In the genomic region with DNA sequence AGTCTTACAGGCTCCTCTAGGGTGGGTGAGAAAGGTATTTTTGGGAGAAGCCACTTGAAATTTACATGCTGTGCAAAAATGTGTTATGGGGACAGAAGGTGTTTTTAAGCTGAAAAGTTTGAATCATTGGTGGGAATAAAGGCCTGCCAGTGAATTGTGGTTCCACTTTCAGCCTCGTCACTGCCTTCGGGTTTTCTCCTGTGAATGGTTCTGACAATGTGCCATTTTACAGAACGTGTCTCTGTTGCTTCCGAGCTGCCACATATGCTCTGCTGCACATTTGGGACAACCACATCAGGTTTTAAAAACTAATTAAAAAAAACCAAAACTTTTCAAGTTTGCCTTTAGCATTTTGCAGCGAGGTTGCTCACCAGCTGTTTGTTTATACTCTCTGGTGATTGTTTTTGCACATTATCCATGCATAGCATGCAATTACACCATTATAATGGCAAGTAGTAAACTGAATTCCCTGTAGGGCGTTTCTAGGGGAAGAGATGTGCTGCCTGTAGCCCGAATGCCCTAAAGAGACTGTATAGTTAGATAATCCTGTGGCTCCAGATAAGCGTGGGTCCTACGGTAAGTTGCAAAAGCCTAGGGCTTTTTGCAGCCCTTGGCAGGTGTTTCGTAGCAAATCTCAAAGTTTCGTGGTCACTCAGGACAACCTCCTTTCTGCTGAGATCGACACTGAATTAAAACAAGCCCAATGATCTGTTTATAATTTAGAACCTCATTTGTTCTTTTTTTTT, we compare ENCODE assay signal across 17 cellular contexts. TPM values are rescaled to one million over a fixed set of nuclear protein-coding genes. Genes with fewer than 3 reads are reported as not detected.
DNase-seq lines count a peak whose midpoint lies in the region; ATAC-seq, FAIRE-seq and TF ChIP-seq lines count a peak whose summit lies in the region.
"Had no signal": no experiment of that assay in that cellular context is flagged by ENCODE, and none has a peak within 500 bp of the region (broad histone marks: within the 10 kb centered on the region; RNA-seq: fewer than 3 reads in every experiment).

No MANE protein-coding gene starts in this region.

- ATAC-seq in WTC11: no peak; the same call in 1 of the 2 replicates

- H3K36me3 Mint-ChIP-seq in WTC11: no peaks in the 10 kb centered on the region

- DNase-seq in NCI-H1694 treated with DMSO at 0.1 percent for 48 hours (lab: John Stamatoyannopoulos, UW) (peak; percentile 60), WTC11 (ENCODE audit: low spot score) (no peak), occipital lobe (lab: John Stamatoyannopoulos, UW) (peak; percentile 26), frontal cortex (ENCODE audit: low spot score in 2 of 2) (no peak), breast epithelium (ENCODE audit: low spot score in 2 of 2) (no peak), glomerular visceral epithelial cell (ENCODE audit: extremely low spot score) (no peak)
- DNase-seq: ACHN; CD4-positive, alpha-beta T cell; EL; H9; NCI-H146; NCI-H226; NCI-H524 treated with DMSO at 0.1 percent for 48 hours; SIG-M5 had no signal

- CTCF ChIA-PET in WTC11 (lab: Charles Lee): no interaction called here

- TF ChIP-seq POLR2A in breast epithelium (IDR thresholded peaks at IDR 0.05): no peak

- no peaks in the 10 kb centered on the region for H3K9me3 ChIP-seq in breast epithelium

- TF ChIP-seq CTCF in KMS-11 (conservative IDR thresholded peaks at IDR 0.05; ENCODE audit: low read depth, low read length) (no peak), WTC11 (IDR thresholded peaks at IDR 0.05) (no peak), breast epithelium (IDR thresholded peaks at IDR 0.05) (no peak)

- H3K79me2 ChIP-seq in KMS-11 (ENCODE audit: insufficient read depth, low read depth): peaks cover 29% of the 10 kb centered on the region

- no peak overlapping the region for H3K4me3 Mint-ChIP-seq in WTC11
- H3K4me3 Mint-ChIP-seq: B cell; CD4-positive, alpha-beta T cell; H9 had no signal

- H3K4me1 Mint-ChIP-seq in WTC11: no peaks in the 10 kb centered on the region
- H3K4me1 Mint-ChIP-seq: H9 had no signal

- H3K27me3 ChIP-seq in KMS-11 (ENCODE audit: insufficient read depth, low read depth) (no peaks in the 10 kb centered on the region), breast epithelium (no peaks in the 10 kb centered on the region)

- H3K27ac ChIP-seq in KMS-11 (peak overlapping the region; percentile 88), breast epithelium (no peak overlapping the region)

- 0 out of 2 replicates have a peak overlapping the region, but pooled peaks have one; percentile 74 for H3K27ac Mint-ChIP-seq in WTC11
- H3K27ac Mint-ChIP-seq: B cell; CD4-positive, alpha-beta T cell; H9 had no signal

- intact Hi-C loops in breast epithelium (cut with DNase I; ENCODE audit: low total_unique reads): no loop called here

- POLR2A ChIA-PET in WTC11 (lab: Charles Lee): no interaction called here

- H3K27me3 Mint-ChIP-seq in WTC11 (ENCODE audit: low read depth): peaks cover 3% of the 10 kb centered on the region; the same call in 1 of the 2 replicates
- H3K27me3 Mint-ChIP-seq: B cell; CD4-positive, alpha-beta T cell had no signal

- H3K9me3 Mint-ChIP-seq in WTC11: no peaks in the 10 kb centered on the region
- H3K9me3 Mint-ChIP-seq: CD4-positive, alpha-beta T cell; H9 had no signal

- no peak overlapping the region for H3K4me3 ChIP-seq in KMS-11 (IDR thresholded peaks at IDR 0.05; ENCODE audit: insufficient read depth, low read depth, low read length)
- no peak overlapping the region for H3K4me3 ChIP-seq in breast epithelium

- peak overlapping the region; percentile 51; the same call in 1 of the 2 replicates for H2AFZ ChIP-seq in KMS-11 (ENCODE audit: low read depth)

- peak overlapping the region; percentile 31; the same call in 1 of the 2 replicates for H3K9ac ChIP-seq in KMS-11

- no peak for FAIRE-seq in frontal cortex (lab: Jason Lieb, UNC)
- FAIRE-seq: GM19239 had no signal

- H3K36me3 ChIP-seq in KMS-11 (ENCODE audit: insufficient read depth) (no peaks in the 10 kb centered on the region), breast epithelium (no peaks in the 10 kb centered on the region)

- peaks cover 84% of the 10 kb centered on the region for H3K4me1 ChIP-seq in KMS-11 (ENCODE audit: low read depth, poor library complexity, severe bottlenecking)
- H3K4me1 ChIP-seq in breast epithelium: no peaks in the 10 kb centered on the region

- peak overlapping the region; percentile 78 for H3K4me2 ChIP-seq in KMS-11

- H4K20me1 ChIP-seq in KMS-11 (ENCODE audit: insufficient read depth): no peaks in the 10 kb centered on the region

TF ChIP-seq in WTC11, 78 proteins besides CTCF, POLR2A, EP300 and RAD21:
- TF ChIP-seq, protein P1, sequence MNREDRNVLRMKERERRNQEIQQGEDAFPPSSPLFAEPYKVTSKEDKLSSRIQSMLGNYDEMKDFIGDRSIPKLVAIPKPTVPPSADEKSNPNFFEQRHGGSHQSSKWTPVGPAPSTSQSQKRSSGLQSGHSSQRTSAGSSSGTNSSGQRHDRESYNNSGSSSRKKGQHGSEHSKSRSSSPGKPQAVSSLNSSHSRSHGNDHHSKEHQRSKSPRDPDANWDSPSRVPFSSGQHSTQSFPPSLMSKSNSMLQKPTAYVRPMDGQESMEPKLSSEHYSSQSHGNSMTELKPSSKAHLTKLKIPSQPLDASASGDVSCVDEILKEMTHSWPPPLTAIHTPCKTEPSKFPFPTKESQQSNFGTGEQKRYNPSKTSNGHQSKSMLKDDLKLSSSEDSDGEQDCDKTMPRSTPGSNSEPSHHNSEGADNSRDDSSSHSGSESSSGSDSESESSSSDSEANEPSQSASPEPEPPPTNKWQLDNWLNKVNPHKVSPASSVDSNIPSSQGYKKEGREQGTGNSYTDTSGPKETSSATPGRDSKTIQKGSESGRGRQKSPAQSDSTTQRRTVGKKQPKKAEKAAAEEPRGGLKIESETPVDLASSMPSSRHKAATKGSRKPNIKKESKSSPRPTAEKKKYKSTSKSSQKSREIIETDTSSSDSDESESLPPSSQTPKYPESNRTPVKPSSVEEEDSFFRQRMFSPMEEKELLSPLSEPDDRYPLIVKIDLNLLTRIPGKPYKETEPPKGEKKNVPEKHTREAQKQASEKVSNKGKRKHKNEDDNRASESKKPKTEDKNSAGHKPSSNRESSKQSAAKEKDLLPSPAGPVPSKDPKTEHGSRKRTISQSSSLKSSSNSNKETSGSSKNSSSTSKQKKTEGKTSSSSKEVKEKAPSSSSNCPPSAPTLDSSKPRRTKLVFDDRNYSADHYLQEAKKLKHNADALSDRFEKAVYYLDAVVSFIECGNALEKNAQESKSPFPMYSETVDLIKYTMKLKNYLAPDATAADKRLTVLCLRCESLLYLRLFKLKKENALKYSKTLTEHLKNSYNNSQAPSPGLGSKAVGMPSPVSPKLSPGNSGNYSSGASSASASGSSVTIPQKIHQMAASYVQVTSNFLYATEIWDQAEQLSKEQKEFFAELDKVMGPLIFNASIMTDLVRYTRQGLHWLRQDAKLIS (CRISPR knock-in tag; IDR thresholded peaks at IDR 0.05; ENCODE audit: borderline replicate concordance): no peak
- TF ChIP-seq SOX15 (CRISPR knock-in tag; IDR thresholded peaks at IDR 0.05): no peak
- no peak for TF ChIP-seq JUN (CRISPR knock-in tag; IDR thresholded peaks at IDR 0.05)
- TF ChIP-seq, protein P2, sequence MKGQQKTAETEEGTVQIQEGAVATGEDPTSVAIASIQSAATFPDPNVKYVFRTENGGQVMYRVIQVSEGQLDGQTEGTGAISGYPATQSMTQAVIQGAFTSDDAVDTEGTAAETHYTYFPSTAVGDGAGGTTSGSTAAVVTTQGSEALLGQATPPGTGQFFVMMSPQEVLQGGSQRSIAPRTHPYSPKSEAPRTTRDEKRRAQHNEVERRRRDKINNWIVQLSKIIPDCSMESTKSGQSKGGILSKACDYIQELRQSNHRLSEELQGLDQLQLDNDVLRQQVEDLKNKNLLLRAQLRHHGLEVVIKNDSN (CRISPR knock-in tag; IDR thresholded peaks at IDR 0.05): no peak
- TF ChIP-seq, protein P3, sequence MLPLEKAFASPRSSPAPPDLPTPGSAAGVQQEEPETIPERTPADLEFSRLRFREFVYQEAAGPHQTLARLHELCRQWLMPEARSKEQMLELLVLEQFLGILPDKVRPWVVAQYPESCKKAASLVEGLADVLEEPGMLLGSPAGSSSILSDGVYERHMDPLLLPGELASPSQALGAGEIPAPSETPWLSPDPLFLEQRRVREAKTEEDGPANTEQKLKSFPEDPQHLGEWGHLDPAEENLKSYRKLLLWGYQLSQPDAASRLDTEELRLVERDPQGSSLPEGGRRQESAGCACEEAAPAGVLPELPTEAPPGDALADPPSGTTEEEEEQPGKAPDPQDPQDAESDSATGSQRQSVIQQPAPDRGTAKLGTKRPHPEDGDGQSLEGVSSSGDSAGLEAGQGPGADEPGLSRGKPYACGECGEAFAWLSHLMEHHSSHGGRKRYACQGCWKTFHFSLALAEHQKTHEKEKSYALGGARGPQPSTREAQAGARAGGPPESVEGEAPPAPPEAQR (CRISPR knock-in tag; IDR thresholded peaks at IDR 0.05): no peak
- TF ChIP-seq SP1 (CRISPR knock-in tag; conservative IDR thresholded peaks at IDR 0.05): no peak
TF ChIP-seq in WTC11: peak in this region for 0.

RNA-seq across cellular contexts. Expression of a gene that starts 40.1 kb away (rescaled TPM):
- total RNA-seq in WTC11 (2021) (255 to 258 TPM (median 258 TPM) in 3 replicates), occipital lobe (346 TPM), frontal cortex (383 TPM), breast epithelium (100 to 1,000 TPM; 152 to 230 (median 201) TPM)

Comparison
In these comparisons a context has a peak if more than half of its experiments do, and no peak if none do; other contexts are left out.
1. DNase-seq: peak in NCI-H1694 treated with DMSO at 0.1 percent for 48 hours (single experiment) and occipital lobe (single experiment); none in WTC11 (single experiment), frontal cortex (0 of 2), breast epithelium (0 of 2) and glomerular visceral epithelial cell (single experiment).